ENCODE assay signal across 12 cellular contexts in the genomic region with DNA sequence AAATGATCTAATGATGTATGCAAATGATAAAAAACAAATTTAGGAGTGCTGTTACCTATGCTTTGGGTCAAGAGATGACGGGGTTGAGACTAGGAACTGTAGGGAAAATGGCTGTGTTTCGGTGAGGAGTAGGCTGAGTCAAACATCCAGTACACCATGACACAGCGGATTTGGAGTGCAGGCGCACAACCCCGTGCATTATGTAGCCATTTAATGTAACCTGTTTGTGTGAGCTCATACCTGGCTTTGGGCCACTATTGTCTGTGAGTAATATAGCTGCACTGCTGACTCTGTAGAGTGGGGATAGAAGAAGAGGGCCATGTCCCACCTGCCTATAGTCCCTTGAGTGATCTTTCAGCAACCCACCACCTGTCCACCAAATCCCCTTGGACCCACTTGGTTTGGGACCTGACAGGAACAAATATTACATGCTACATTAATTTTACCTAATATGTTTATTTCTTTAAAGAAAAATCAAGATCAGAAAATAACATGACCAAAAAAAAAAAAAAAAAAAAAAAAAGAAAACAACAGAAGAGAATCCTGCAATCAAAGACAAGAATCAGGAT.
DNase-seq lines count a peak whose midpoint lies in the region; FAIRE-seq and TF ChIP-seq lines count a peak whose summit lies in the region.
"Had no signal": no experiment of that assay in that cellular context is flagged by ENCODE, and none has a peak within 500 bp of the region (broad histone marks: within the 10 kb centered on the region; RNA-seq: fewer than 3 reads in every experiment).

No MANE protein-coding gene starts in this region.

- DNase-seq in Caki2 (ENCODE audit: low read depth): peak; percentile 75
- DNase-seq in ELR (ENCODE audit: low read depth): peak; percentile 35
- DNase-seq in NCI-H2171 treated with DMSO at 0.1 percent for 48 hours (lab: John Stamatoyannopoulos, UW): peak; percentile 74
- peak; percentile 13 to 31 for DNase-seq in erythroblast (lab: John Stamatoyannopoulos, UW)
- DNase-seq in activated gamma-delta T cell (lab: John Stamatoyannopoulos, UW): no peak
- DNase-seq in GM12891 (ENCODE audit: insufficient read length, low spot score): no peak
- DNase-seq in OCI-M2 (lab: John Stamatoyannopoulos, UW; ENCODE audit: unreplicated experiment): no peak
- DNase-seq: activated CD8-positive, alpha-beta memory T cell treated with anti-CD3 and anti-CD28 coated beads, Interleukin-2, amount 50 U/mL, for 48 hours; GF-D8; Karpas-422; naive thymus-derived CD8-positive, alpha-beta T cell; psoas muscle had no signal

- TF ChIP-seq POLR2A in erythroblast (IDR thresholded peaks at IDR 0.05; ENCODE audit: low read length) (no peak), GM12891 (IDR thresholded peaks at IDR 0.05; ENCODE audit: low read depth, low read length) (no peak)

- FAIRE-seq in GM12891 (lab: Jason Lieb, UNC): no peak

- in situ Hi-C loops in Caki2 (cut with HindIII; ENCODE audit: low pct_unique_long_range_greater_than_20kb, low sequenced_read_pairs): no loop called here

TF ChIP-seq in GM12891, 5 proteins besides CTCF, POLR2A, EP300 and RAD21:
- no peak for TF ChIP-seq PAX5 (IDR thresholded peaks at IDR 0.05; ENCODE audit: insufficient read depth, low read length, severe bottlenecking)
- no peak for TF ChIP-seq SPI1 (IDR thresholded peaks at IDR 0.05; ENCODE audit: low read depth, low read length)
- TF ChIP-seq POU2F2 (IDR thresholded peaks at IDR 0.05; ENCODE audit: low read depth, low read length): no peak
- no peak for TF ChIP-seq POLR2AphosphoS5 (IDR thresholded peaks at IDR 0.05; ENCODE audit: low read depth, low read length)
- TF ChIP-seq TAF1 (IDR thresholded peaks at IDR 0.05; ENCODE audit: low read depth, low read length): no peak
TF ChIP-seq in GM12891: peak in this region for 0.

Comparison
In these comparisons a context has a peak if more than half of its experiments do, and no peak if none do; other contexts are left out.
1. DNase-seq: peak in Caki2 (single experiment), ELR (single experiment), NCI-H2171 treated with DMSO at 0.1 percent for 48 hours (single experiment) and erythroblast (2 of 2); none in activated gamma-delta T cell (single experiment), GM12891 (single experiment) and OCI-M2 (single experiment).